8 cellular contexts compared by ENCODE assay signal in the genomic region with DNA sequence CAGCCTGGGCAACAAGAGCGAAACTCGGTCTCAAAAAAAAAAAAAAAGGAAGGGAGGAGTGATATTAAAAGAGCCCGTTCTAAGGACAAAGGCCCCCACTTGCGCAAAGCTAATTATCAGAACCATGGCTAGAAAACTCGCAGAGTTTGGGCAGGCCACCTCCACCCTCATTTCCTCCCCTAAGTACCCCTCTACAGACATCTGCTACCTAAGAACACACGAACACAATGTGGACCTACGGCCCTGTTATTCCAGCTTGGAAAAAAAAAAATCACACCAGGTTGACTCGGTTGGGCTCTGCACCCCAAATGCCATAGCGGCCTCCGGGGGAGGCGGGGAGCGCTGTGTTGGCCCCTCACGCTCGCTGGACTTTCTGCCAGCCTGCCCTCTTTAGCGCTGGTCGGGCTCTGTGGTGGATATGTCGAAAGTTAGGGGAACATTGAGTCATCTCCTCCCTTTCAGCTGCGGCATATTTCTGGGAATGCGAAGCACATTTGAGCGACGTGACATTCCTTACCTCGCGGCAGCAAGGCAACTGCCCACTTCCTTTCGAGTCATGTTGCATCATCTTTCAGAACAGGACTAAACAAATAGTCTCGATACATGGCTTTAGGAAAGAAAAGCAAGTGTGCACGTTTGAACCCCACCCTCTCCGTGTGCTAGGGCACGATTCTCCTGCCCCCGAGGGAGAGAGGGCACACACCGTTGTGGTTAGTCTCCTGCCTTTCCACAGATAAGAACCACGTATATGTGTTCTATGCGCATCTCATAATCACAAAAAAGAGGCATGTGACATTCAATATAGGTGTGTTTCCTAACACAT.
A peak's percentile ranks its signal among the peaks of the same experiment; 100 is the strongest.
DNase-seq lines count a peak whose midpoint lies in the region; ATAC-seq and TF ChIP-seq lines count a peak whose summit lies in the region.

No MANE protein-coding gene starts in this region.

- POLR2A ChIA-PET in CD8-positive, alpha-beta T cell (lab: Charles Lee): interaction anchor here (0.7 kb wide), 1 partner anchor 450 kb away, joined by 3 read pairs; no protein-coding TSS in a partner anchor

- H3K27me3 Mint-ChIP-seq in CD8-positive, alpha-beta T cell (ENCODE audit: low read depth): peaks cover 50% of the 10 kb centered on the region

- no peak overlapping the region for H3K4me3 Mint-ChIP-seq in CD8-positive, alpha-beta T cell

- DNase-seq in EL (peak; percentile 99), OCI-M1 (lab: John Stamatoyannopoulos, UW) (peak; percentile 67), epithelial cell of prostate (ENCODE audit: low read depth, low spot score) (peak; percentile 96), omental fat pad (ENCODE audit: low spot score) (no peak), COLO668 (lab: John Stamatoyannopoulos, UW; ENCODE audit: unreplicated experiment) (no peak)
- DNase-seq in CD8-positive, alpha-beta T cell: no peak

- no peaks in the 10 kb centered on the region for H3K36me3 Mint-ChIP-seq in CD8-positive, alpha-beta T cell

- H3K4me1 Mint-ChIP-seq in CD8-positive, alpha-beta T cell (ENCODE audit: low read depth): peaks cover 12% of the 10 kb centered on the region

- H3K4me3 ChIP-seq in CD8-positive, alpha-beta T cell (ENCODE audit: low read depth, low read length): no peak overlapping the region

- peaks cover 3% of the 10 kb centered on the region for H3K27me3 ChIP-seq in CD8-positive, alpha-beta T cell (ENCODE audit: insufficient read depth, low read length)

- ATAC-seq in omental fat pad (ENCODE audit: low FRiP score) (peak; percentile 87), HG02870 (IDR thresholded peaks at IDR 0.05; ENCODE audit: unreplicated experiment) (no peak), HG02852 (IDR thresholded peaks at IDR 0.05; ENCODE audit: unreplicated experiment) (no peak)
- ATAC-seq in CD8-positive, alpha-beta T cell: no peak

- TF ChIP-seq CTCF in omental fat pad (IDR thresholded peaks at IDR 0.05): no peak
- no peak for TF ChIP-seq CTCF in CD8-positive, alpha-beta T cell (IDR thresholded peaks at IDR 0.05)

- H3K27ac Mint-ChIP-seq in CD8-positive, alpha-beta T cell: no peak overlapping the region

- intact Hi-C loops in CD8-positive, alpha-beta T cell (cut with DNase I, micrococcal nuclease): loop anchor here in 1 of 2 experiments (10.0 kb wide), 1 partner anchor 107 kb away; no protein-coding TSS in a partner anchor

- H3K36me3 ChIP-seq in CD8-positive, alpha-beta T cell (ENCODE audit: insufficient read depth, low read length): no peaks in the 10 kb centered on the region

- CTCF ChIA-PET in CD8-positive, alpha-beta T cell (lab: Charles Lee): interaction anchor here (1.3 kb wide), 1 partner anchor 196 kb away, joined by 4 read pairs; no protein-coding TSS in a partner anchor

- peak overlapping the region; percentile 94 for H3K27ac ChIP-seq in epithelial cell of prostate
- no peak overlapping the region for H3K27ac ChIP-seq in CD8-positive, alpha-beta T cell (ENCODE audit: low read depth, low read length)

- H3K9me3 ChIP-seq in CD8-positive, alpha-beta T cell (ENCODE audit: low read length): no peaks in the 10 kb centered on the region

- H3K4me1 ChIP-seq in CD8-positive, alpha-beta T cell (ENCODE audit: insufficient read depth, low read length): no peaks in the 10 kb centered on the region

- H3K9me3 Mint-ChIP-seq in CD8-positive, alpha-beta T cell: no peaks in the 10 kb centered on the region

Comparison
In these comparisons a context has a peak if more than half of its experiments do, and no peak if none do; other contexts are left out.
1. DNase-seq: peak in EL (single experiment), OCI-M1 (single experiment) and epithelial cell of prostate (single experiment); none in omental fat pad (single experiment), COLO668 (single experiment) and CD8-positive, alpha-beta T cell (0 of 7).